Comparison of ENCODE assay signal across 8 cellular contexts in genomic region chr4:38132140-38132673, GRCh38.
DNase-seq lines count a peak whose midpoint lies in the region; ATAC-seq and TF ChIP-seq lines count a peak whose summit lies in the region.

No MANE protein-coding gene starts in this region.

- H3K27me3 ChIP-seq in GM23338 (ENCODE audit: insufficient read depth) (peaks cover 35% of the 10 kb centered on the region), heart right ventricle (no peaks in the 10 kb centered on the region)

- H3K36me3 ChIP-seq in GM23338 (ENCODE audit: insufficient read depth) (0 out of 2 replicates have a peak, but pooled peaks cover 6% of the 10 kb centered on the region), heart right ventricle (peaks cover 0 to 71% (median 19%) of the 10 kb centered on the region in 9 donors)

- intact Hi-C loops in activated naive CD4-positive, alpha-beta T cell treated with anti-CD3 and anti-CD28 coated beads for 36 hours (cut with micrococcal nuclease), result loop anchor here (1.0 to 5.0 kb wide), 13 partner anchors 31 to 1809 kb away; partner anchors contain the start of genes RELL1, TBC1D1, TLR1 and TMEM156
- intact Hi-C loops in heart right ventricle (cut with DNase I), result no loop called here

- H3K4me3 Mint-ChIP-seq in GM23338, result no peak overlapping the region
- H3K4me3 Mint-ChIP-seq in activated naive CD4-positive, alpha-beta T cell treated with anti-CD3 and anti-CD28 coated beads for 36 hours, result no peak overlapping the region

- H3F3A ChIP-seq in GM23338 (replicated peaks; ENCODE audit: low read depth), result no peaks in the 10 kb centered on the region

- H3K4me1 ChIP-seq in GM23338 (ENCODE audit: insufficient read depth), result peaks cover 33% of the 10 kb centered on the region
- peaks cover 0 to 63% (median 38%) of the 10 kb centered on the region in 9 donors for H3K4me1 ChIP-seq in heart right ventricle

- CTCF ChIA-PET in activated naive CD4-positive, alpha-beta T cell treated with anti-CD3 and anti-CD28 coated beads for 36 hours (lab: Charles Lee), result interaction anchor here (0.6 to 1.8 kb wide), 12 partner anchors 28 to 491 kb away, joined by 3 to 6 read pairs (median 4); partner anchors contain the start of gene RELL1

- ATAC-seq in GM23338, result peak; percentile 30
- ATAC-seq in heart right ventricle, result peak in 7 of 8 donors; percentile 63 to 86 (median 81)

- peaks cover 52% of the 10 kb centered on the region for H3K4me1 Mint-ChIP-seq in GM23338
- H3K4me1 Mint-ChIP-seq in activated naive CD4-positive, alpha-beta T cell treated with anti-CD3 and anti-CD28 coated beads for 36 hours (ENCODE audit: low read depth), result peaks cover 62% of the 10 kb centered on the region

- 18 to 30% methylated on average over 8 of the region's 8 CpGs for WGBS in heart right ventricle, 2 donors

- no peaks in the 10 kb centered on the region for H3K79me2 ChIP-seq in GM23338 (replicated peaks; ENCODE audit: insufficient read depth)

- peak; percentile 88 for DNase-seq in Daoy (ENCODE audit: low read depth)
- peak; percentile 48 for DNase-seq in GM23338 (ENCODE audit: low spot score)
- peak; percentile 4 for DNase-seq in NCI-H69 (lab: John Stamatoyannopoulos, UW)
- DNase-seq in activated naive CD4-positive, alpha-beta T cell treated with anti-CD3 and anti-CD28 coated beads for 36 hours, result peak; percentile 89
- DNase-seq in heart right ventricle, result peak in 1 of 2 donors; percentile 55
- peak; percentile 99 for DNase-seq in skeletal muscle cell (ENCODE audit: low read depth)
- no peak for DNase-seq in NCI-H526 (lab: John Stamatoyannopoulos, UW)
- no peak for DNase-seq in SHP77 treated with DMSO at 0.1 percent for 48 hours (lab: John Stamatoyannopoulos, UW)

- H3K4me3 ChIP-seq in GM23338 (no peak overlapping the region), heart right ventricle (no peak overlapping the region), skeletal muscle cell (ENCODE audit: low read depth, low read length) (no peak overlapping the region)

- H3K27me3 Mint-ChIP-seq in GM23338 (ENCODE audit: insufficient read depth, low read depth, poor library complexity), result peaks cover 29% of the 10 kb centered on the region
- H3K27me3 Mint-ChIP-seq in activated naive CD4-positive, alpha-beta T cell treated with anti-CD3 and anti-CD28 coated beads for 36 hours (ENCODE audit: low read depth), result no peaks in the 10 kb centered on the region

- no peak overlapping the region for H2AFZ ChIP-seq in GM23338

- H3K36me3 Mint-ChIP-seq in GM23338 (ENCODE audit: low read depth), result peaks cover 22% of the 10 kb centered on the region
- H3K36me3 Mint-ChIP-seq in activated naive CD4-positive, alpha-beta T cell treated with anti-CD3 and anti-CD28 coated beads for 36 hours (ENCODE audit: low read depth), result peaks cover 23% of the 10 kb centered on the region

- H3K9me3 ChIP-seq in heart right ventricle, result no peaks in the 10 kb centered on the region

- no peak for TF ChIP-seq CTCF in GM23338 (conservative IDR thresholded peaks at IDR 0.05; ENCODE audit: low read depth in 2 of 2)
- no peak for TF ChIP-seq CTCF in heart right ventricle (IDR thresholded peaks at IDR 0.05)

- H3K27ac ChIP-seq in GM23338 (ENCODE audit: low read depth), result 0 out of 2 replicates have a peak overlapping the region, but pooled peaks have one; percentile 21
- peak overlapping the region; percentile 22 to 67 (median 44) for H3K27ac ChIP-seq in heart right ventricle

- H3K9me3 Mint-ChIP-seq in GM23338, result no peaks in the 10 kb centered on the region; the same call in 2 of the 3 replicates
- H3K9me3 Mint-ChIP-seq in activated naive CD4-positive, alpha-beta T cell treated with anti-CD3 and anti-CD28 coated beads for 36 hours, result no peaks in the 10 kb centered on the region

- H4K20me1 ChIP-seq in GM23338 (replicated peaks; ENCODE audit: insufficient read depth), result peaks cover 18% of the 10 kb centered on the region

- H3K27ac Mint-ChIP-seq in GM23338, result no peak overlapping the region
- H3K27ac Mint-ChIP-seq in activated naive CD4-positive, alpha-beta T cell treated with anti-CD3 and anti-CD28 coated beads for 36 hours, result peak overlapping the region; percentile 94

- no peaks in the 10 kb centered on the region for H3K9me2 ChIP-seq in GM23338 (ENCODE audit: insufficient read depth)

- H3K4me2 ChIP-seq in GM23338, result peak overlapping the region; percentile 57

TF ChIP-seq in GM23338, 12 proteins besides CTCF, POLR2A, EP300 and RAD21:
- TF ChIP-seq POLR2AphosphoS5 (IDR thresholded peaks at IDR 0.05; ENCODE audit: low read depth) (no peak), ZNF114 (CRISPR knock-in tag; IDR thresholded peaks at IDR 0.05) (no peak), STAT1 (IDR thresholded peaks at IDR 0.05; ENCODE audit: unreplicated experiment) (no peak), ETS1 (IDR thresholded peaks at IDR 0.05) (no peak), EZH2phosphoT487 (IDR thresholded peaks at IDR 0.05; ENCODE audit: unreplicated experiment) (no peak), ZNF331 (CRISPR knock-in tag; IDR thresholded peaks at IDR 0.05; ENCODE audit: low read depth) (no peak), CREB1 (CRISPR knock-in tag; IDR thresholded peaks at IDR 0.05; ENCODE audit: low read depth) (no peak), EZH2 (IDR thresholded peaks at IDR 0.05; ENCODE audit: low read depth, unreplicated experiment) (no peak)
- TF ChIP-seq, protein P1, sequence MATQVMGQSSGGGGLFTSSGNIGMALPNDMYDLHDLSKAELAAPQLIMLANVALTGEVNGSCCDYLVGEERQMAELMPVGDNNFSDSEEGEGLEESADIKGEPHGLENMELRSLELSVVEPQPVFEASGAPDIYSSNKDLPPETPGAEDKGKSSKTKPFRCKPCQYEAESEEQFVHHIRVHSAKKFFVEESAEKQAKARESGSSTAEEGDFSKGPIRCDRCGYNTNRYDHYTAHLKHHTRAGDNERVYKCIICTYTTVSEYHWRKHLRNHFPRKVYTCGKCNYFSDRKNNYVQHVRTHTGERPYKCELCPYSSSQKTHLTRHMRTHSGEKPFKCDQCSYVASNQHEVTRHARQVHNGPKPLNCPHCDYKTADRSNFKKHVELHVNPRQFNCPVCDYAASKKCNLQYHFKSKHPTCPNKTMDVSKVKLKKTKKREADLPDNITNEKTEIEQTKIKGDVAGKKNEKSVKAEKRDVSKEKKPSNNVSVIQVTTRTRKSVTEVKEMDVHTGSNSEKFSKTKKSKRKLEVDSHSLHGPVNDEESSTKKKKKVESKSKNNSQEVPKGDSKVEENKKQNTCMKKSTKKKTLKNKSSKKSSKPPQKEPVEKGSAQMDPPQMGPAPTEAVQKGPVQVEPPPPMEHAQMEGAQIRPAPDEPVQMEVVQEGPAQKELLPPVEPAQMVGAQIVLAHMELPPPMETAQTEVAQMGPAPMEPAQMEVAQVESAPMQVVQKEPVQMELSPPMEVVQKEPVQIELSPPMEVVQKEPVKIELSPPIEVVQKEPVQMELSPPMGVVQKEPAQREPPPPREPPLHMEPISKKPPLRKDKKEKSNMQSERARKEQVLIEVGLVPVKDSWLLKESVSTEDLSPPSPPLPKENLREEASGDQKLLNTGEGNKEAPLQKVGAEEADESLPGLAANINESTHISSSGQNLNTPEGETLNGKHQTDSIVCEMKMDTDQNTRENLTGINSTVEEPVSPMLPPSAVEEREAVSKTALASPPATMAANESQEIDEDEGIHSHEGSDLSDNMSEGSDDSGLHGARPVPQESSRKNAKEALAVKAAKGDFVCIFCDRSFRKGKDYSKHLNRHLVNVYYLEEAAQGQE (IDR thresholded peaks at IDR 0.05; ENCODE audit: unreplicated experiment), result no peak

Comparison
In these comparisons a context has a peak if more than half of its experiments do, and no peak if none do; other contexts are left out.
1. DNase-seq: peak in Daoy (single experiment), GM23338 (single experiment), NCI-H69 (single experiment), activated naive CD4-positive, alpha-beta T cell treated with anti-CD3 and anti-CD28 coated beads for 36 hours (single experiment) and skeletal muscle cell (single experiment); none in NCI-H526 (0 of 2) and SHP77 treated with DMSO at 0.1 percent for 48 hours (single experiment).